In genomic region chr11:59559886-59560285, GRCh38 we compare ENCODE assay signal across 8 cellular contexts. TPM values are rescaled to one million over a fixed set of nuclear protein-coding genes. Genes with fewer than 3 reads are reported as not detected.
DNase-seq lines count a peak whose midpoint lies in the region; ATAC-seq and TF ChIP-seq lines count a peak whose summit lies in the region.

No MANE protein-coding gene starts in this region.

- H3K4me2 ChIP-seq in mesendoderm (ENCODE audit: low read length) = peak overlapping the region; percentile 50

- peak overlapping the region; percentile 95 for H3K4me3 Mint-ChIP-seq in activated naive CD8-positive, alpha-beta T cell treated with anti-CD3 and anti-CD28 coated beads, Interleukin-2, amount 50 U/mL, for 24 hours

- H3K4me1 ChIP-seq in mesendoderm (ENCODE audit: control insufficient read depth, low read depth, low read length) = peaks cover 4% of the 10 kb centered on the region
- H3K4me1 ChIP-seq in prostate gland (replicated peaks) = no peaks in the 10 kb centered on the region

- no peak overlapping the region for H3K23ac ChIP-seq in mesendoderm (ENCODE audit: low read length)

- no peak overlapping the region for H3K18ac ChIP-seq in mesendoderm (ENCODE audit: low read length)

- H3K27ac ChIP-seq in AG04450 (ENCODE audit: low read depth, low read length) (peak overlapping the region; percentile 91), mesendoderm (ENCODE audit: low read depth, low read length) (no peak overlapping the region), prostate gland (no peak overlapping the region)

- intact Hi-C loops in prostate gland (cut with DNase I) = loop anchor here (10.0 kb wide), 1 partner anchor 1775 kb away; the partner anchor contains the start of genes DDB1 and TKFC

- no peaks in the 10 kb centered on the region for H3K79me1 ChIP-seq in mesendoderm (ENCODE audit: low read length)

- TF ChIP-seq CTCF in AG04450 (IDR thresholded peaks at IDR 0.05; ENCODE audit: low read depth, low read length) (no peak), prostate gland (IDR thresholded peaks at IDR 0.05) (no peak)

- H3K9me3 Mint-ChIP-seq in activated naive CD8-positive, alpha-beta T cell treated with anti-CD3 and anti-CD28 coated beads, Interleukin-2, amount 50 U/mL, for 24 hours = no peaks in the 10 kb centered on the region

- no peaks in the 10 kb centered on the region for H3K79me2 ChIP-seq in mesendoderm (ENCODE audit: control insufficient read depth, insufficient read depth, low read length)

- peaks cover 52% of the 10 kb centered on the region for H3K4me1 Mint-ChIP-seq in activated naive CD8-positive, alpha-beta T cell treated with anti-CD3 and anti-CD28 coated beads, Interleukin-2, amount 50 U/mL, for 24 hours

- no peak overlapping the region for H3K56ac ChIP-seq in mesendoderm (ENCODE audit: low read length)

- H3K9me3 ChIP-seq in AG04450 (ENCODE audit: control insufficient read depth, insufficient read depth, low read length) = no peaks in the 10 kb centered on the region
- H3K9me3 ChIP-seq in prostate gland = no peaks in the 10 kb centered on the region

- no peak overlapping the region for H2BK5ac ChIP-seq in mesendoderm (ENCODE audit: low read length)

- H2BK120ac ChIP-seq in mesendoderm (ENCODE audit: low read depth, low read length) = no peak overlapping the region

- H3K4me3 ChIP-seq in AG04450 (ENCODE audit: low read depth, low read length) (peak overlapping the region; percentile 100), mesendoderm (ENCODE audit: low read length) (no peak overlapping the region), prostate gland (peak overlapping the region in 1 of 2 donors; percentile 70)

- H4K8ac ChIP-seq in mesendoderm (ENCODE audit: low read depth, low read length) = no peak overlapping the region

- DNase-seq in AG04450 (ENCODE audit: low read depth, low spot score) = no peak
- DNase-seq in activated naive CD8-positive, alpha-beta T cell treated with anti-CD3 and anti-CD28 coated beads, Interleukin-2, amount 50 U/mL, for 24 hours = no peak
- DNase-seq in mesendoderm = peak; percentile 66
- no peak for DNase-seq in prostate gland (ENCODE audit: low spot score)
- no peak for DNase-seq in AG08395 (ENCODE audit: low spot score)
- DNase-seq in NCI-H1105 (lab: John Stamatoyannopoulos, UW) = no peak
- no peak for DNase-seq in kidney glomerular epithelial cell (lab: John Stamatoyannopoulos, UW)

- H3K36me3 ChIP-seq in mesendoderm (ENCODE audit: control insufficient read depth, insufficient read depth, low read length) (no peaks in the 10 kb centered on the region), prostate gland (no peaks in the 10 kb centered on the region)

- no peak overlapping the region for H2AK5ac ChIP-seq in mesendoderm (ENCODE audit: low read length)

- H3K36me3 Mint-ChIP-seq in activated naive CD8-positive, alpha-beta T cell treated with anti-CD3 and anti-CD28 coated beads, Interleukin-2, amount 50 U/mL, for 24 hours (ENCODE audit: low read depth) = peaks cover 10% of the 10 kb centered on the region

- H3K27me3 ChIP-seq in AG04450 (ENCODE audit: control insufficient read depth, insufficient read depth, low read length) (no peaks in the 10 kb centered on the region), mesendoderm (ENCODE audit: insufficient read depth, low read length, poor library complexity) (no peaks in the 10 kb centered on the region), prostate gland (replicated peaks; ENCODE audit: insufficient read depth) (no peaks in the 10 kb centered on the region)

- TF ChIP-seq POLR2A in prostate gland (IDR thresholded peaks at IDR 0.05) = no peak

- CTCF ChIA-PET in AG04450 (lab: Charles Lee) = interaction anchor here (1.4 kb wide), 2 partner anchors 10 to 23 kb away, joined by 4 to 5 read pairs; no protein-coding TSS in a partner anchor

- peaks cover 10% of the 10 kb centered on the region for H3K27me3 Mint-ChIP-seq in activated naive CD8-positive, alpha-beta T cell treated with anti-CD3 and anti-CD28 coated beads, Interleukin-2, amount 50 U/mL, for 24 hours

- POLR2A ChIA-PET in AG04450 (lab: Yijun Ruan, JAX) = interaction anchor here (0.5 to 1.5 kb wide), 2 partner anchors 80 to 109 kb away, joined by 3 to 8 read pairs; partner anchors contain the start of gene PATL1

- no peak overlapping the region for H3K4ac ChIP-seq in mesendoderm (ENCODE audit: low read depth, low read length)

- peak; percentile 3 for ATAC-seq in HG02678 (IDR thresholded peaks at IDR 0.05; ENCODE audit: unreplicated experiment)
- no peak for ATAC-seq in activated naive CD8-positive, alpha-beta T cell treated with anti-CD3 and anti-CD28 coated beads, Interleukin-2, amount 50 U/mL, for 24 hours

- peak overlapping the region; percentile 99 for H3K27ac Mint-ChIP-seq in activated naive CD8-positive, alpha-beta T cell treated with anti-CD3 and anti-CD28 coated beads, Interleukin-2, amount 50 U/mL, for 24 hours

- no peak overlapping the region for H4K5ac ChIP-seq in mesendoderm (ENCODE audit: low read length)

- H2BK15ac ChIP-seq in mesendoderm (replicated peaks; ENCODE audit: low read depth) = no peak overlapping the region

- peak overlapping the region; percentile 26 for H3K9ac ChIP-seq in mesendoderm (ENCODE audit: low read length)

- no CpG with 5 or more reads among the region's 8 CpGs for WGBS in mesendoderm (ENCODE audit: extremely low coverage, insufficient coverage, low lambda C conversion rate)
- WGBS in prostate gland = 49% methylated on average over 8 of the region's 8 CpGs

RNA-seq across cellular contexts. Expression of gene OR4D9, which starts 48.5 kb away (rescaled TPM):
- polyA plus RNA-seq in AG04450 (2011; rRNA removed) = not detected in 2 replicates
- not detected in 2 replicates for polyA minus RNA-seq in AG04450 (2011; rRNA and poly(A)+ RNA removed)
- polyA plus RNA-seq in mesendoderm (2013, experiment 1 of 2) = not detected
- polyA plus RNA-seq in mesendoderm (2013, experiment 2 of 2) = not detected
- not detected for total RNA-seq in prostate gland

RNA-seq across cellular contexts. Expression of gene OSBP, which starts 55.7 kb away (rescaled TPM):
- 28.4 and 30.4 TPM in 2 replicates for polyA plus RNA-seq in AG04450 (2011; rRNA removed)
- 28.4 and 35.0 TPM in 2 replicates for polyA minus RNA-seq in AG04450 (2011; rRNA and poly(A)+ RNA removed)
- polyA plus RNA-seq in mesendoderm (2013, experiment 1 of 2) = 21.5 TPM
- 21.1 TPM for polyA plus RNA-seq in mesendoderm (2013, experiment 2 of 2)
- 10 to 100 TPM; 46.1 to 49.0 TPM for total RNA-seq in prostate gland

RNA-seq across cellular contexts. Expression of gene OR4D11, which starts 56.5 kb away (rescaled TPM):
- not detected in 2 replicates for polyA plus RNA-seq in AG04450 (2011; rRNA removed)
- polyA minus RNA-seq in AG04450 (2011; rRNA and poly(A)+ RNA removed) = not detected in 2 replicates
- not detected for polyA plus RNA-seq in mesendoderm (2013, experiment 1 of 2)
- not detected for polyA plus RNA-seq in mesendoderm (2013, experiment 2 of 2)
- total RNA-seq in prostate gland = not detected
